In genomic region chr10:13708256-13708990, GRCh38 we compare ENCODE assay signal across 8 cellular contexts.
A peak's percentile ranks its signal among the peaks of the same experiment; 100 is the strongest.
DNase-seq lines count a peak whose midpoint lies in the region; ATAC-seq and TF ChIP-seq lines count a peak whose summit lies in the region.

No MANE protein-coding gene starts in this region.

- no peaks in the 10 kb centered on the region for H3K36me3 ChIP-seq in BLaER1 treated with 17β-estradiol and CSF1 and Interleukin-3, amounts not matched to agents 10 nM and 100 nM
- H3K36me3 ChIP-seq in endocrine pancreas (ENCODE audit: control insufficient read depth, insufficient read depth, low read length) (no peaks in the 10 kb centered on the region), neural cell (ENCODE audit: insufficient read depth, low read length) (no peaks in the 10 kb centered on the region)

- DNase-seq in M059J (ENCODE audit: low read depth) (peak; percentile 62), NCI-H1092 (lab: John Stamatoyannopoulos, UW) (no peak), HPDE6-E6E7 (ENCODE audit: extremely low spot score) (no peak)

- H3K9me3 ChIP-seq in BLaER1 treated with 17β-estradiol and CSF1 and Interleukin-3, amounts not matched to agents 10 nM and 100 nM (replicated peaks in 1 of 11), result no peaks in the 10 kb centered on the region
- H3K9me3 ChIP-seq in endocrine pancreas (ENCODE audit: control insufficient read depth, low read length) (no peaks in the 10 kb centered on the region), neural cell (ENCODE audit: low read length) (no peaks in the 10 kb centered on the region)

- H3K27ac ChIP-seq in BLaER1 treated with 17β-estradiol and CSF1 and Interleukin-3, amounts not matched to agents 10 nM and 100 nM, result peak overlapping the region in 4 of 11 experiments; percentile 53 to 67 (median 63); a peak in 2 of 22 replicates
- H3K27ac ChIP-seq in neural cell (ENCODE audit: low read length), result peak overlapping the region; percentile 17

- peak overlapping the region in 7 of 11 experiments; percentile 57 to 73 (median 64); a peak in 5 of 22 replicates for H3K9ac ChIP-seq in BLaER1 treated with 17β-estradiol and CSF1 and Interleukin-3, amounts not matched to agents 10 nM and 100 nM
- no peak overlapping the region for H3K9ac ChIP-seq in endocrine pancreas (ENCODE audit: control insufficient read depth, insufficient read depth, low read length)
- H3K9ac ChIP-seq in neural cell (ENCODE audit: low read length), result peak overlapping the region; percentile 22

- no peak for TF ChIP-seq CTCF in neural cell (IDR thresholded peaks at IDR 0.05; ENCODE audit: poor library complexity, severe bottlenecking)

- peak overlapping the region; percentile 86 to 96 (median 92) for H3K4me2 ChIP-seq in BLaER1 treated with 17β-estradiol and CSF1 and Interleukin-3, amounts not matched to agents 10 nM and 100 nM
- H3K4me2 ChIP-seq in neural cell (ENCODE audit: low read length), result peak overlapping the region; percentile 68

- H3K9me2 ChIP-seq in neural cell (ENCODE audit: insufficient read depth, low read length), result no peaks in the 10 kb centered on the region

- peak; percentile 21 for TF ChIP-seq EP300 in neural cell (conservative IDR thresholded peaks at IDR 0.05; ENCODE audit: poor library complexity, severe bottlenecking)

- H4K20me1 ChIP-seq in BLaER1 treated with 17β-estradiol and CSF1 and Interleukin-3, amounts not matched to agents 10 nM and 100 nM, result no peaks in the 10 kb centered on the region
- H4K20me1 ChIP-seq in neural cell (ENCODE audit: insufficient read depth), result no peaks in the 10 kb centered on the region

- H3K4me3 ChIP-seq in BLaER1 treated with 17β-estradiol and CSF1 and Interleukin-3, amounts not matched to agents 10 nM and 100 nM, result peak overlapping the region in 7 of 10 experiments; percentile 51 to 72 (median 57); a peak in 10 of 20 replicates
- peak overlapping the region; percentile 49 for H3K4me3 ChIP-seq in endocrine pancreas (ENCODE audit: control insufficient read depth, insufficient read depth, low read length)
- peak overlapping the region; percentile 58 for H3K4me3 ChIP-seq in neural cell (ENCODE audit: low read length)

- ATAC-seq in GM19328 (IDR thresholded peaks at IDR 0.05; ENCODE audit: unreplicated experiment) (no peak), HG02870 (IDR thresholded peaks at IDR 0.05; ENCODE audit: unreplicated experiment) (no peak)

- TF ChIP-seq RAD21 in neural cell (conservative IDR thresholded peaks at IDR 0.05), result no peak

- peaks cover 59 to 89% (median 80%) of the 10 kb centered on the region in 10 experiments for H3K4me1 ChIP-seq in BLaER1 treated with 17β-estradiol and CSF1 and Interleukin-3, amounts not matched to agents 10 nM and 100 nM
- no peaks in the 10 kb centered on the region for H3K4me1 ChIP-seq in endocrine pancreas (ENCODE audit: control insufficient read depth, insufficient read depth, low read length)

- no peaks in the 10 kb centered on the region for H3K79me2 ChIP-seq in neural cell (replicated peaks; ENCODE audit: insufficient read depth, low read length)

- H2AFZ ChIP-seq in neural cell (ENCODE audit: low read depth, low read length), result no peak overlapping the region

- H3K27me3 ChIP-seq in BLaER1 treated with 17β-estradiol and CSF1 and Interleukin-3, amounts not matched to agents 10 nM and 100 nM, result no peaks in the 10 kb centered on the region
- no peaks in the 10 kb centered on the region for H3K27me3 ChIP-seq in endocrine pancreas (ENCODE audit: control insufficient read depth, insufficient read depth, low read length)
- H3K27me3 ChIP-seq in neural cell (ENCODE audit: insufficient read depth, low read depth, low read length), result no peaks in the 10 kb centered on the region

- no peaks in the 10 kb centered on the region for H3F3A ChIP-seq in neural cell (ENCODE audit: insufficient read depth, low read length, poor library complexity, severe bottlenecking)

TF ChIP-seq in neural cell, 6 proteins besides CTCF, POLR2A, EP300 and RAD21:
- TF ChIP-seq TAF1 (IDR thresholded peaks at IDR 0.05; ENCODE audit: low read depth) (no peak), POLR2AphosphoS5 (IDR thresholded peaks at IDR 0.05) (peak; percentile 61)
